8 cellular contexts compared by ENCODE assay signal in genomic region chr7:45025473-45025872, GRCh38. TPM values are rescaled to one million over a fixed set of nuclear protein-coding genes. Genes with fewer than 3 reads are reported as not detected.
DNase-seq lines count a peak whose midpoint lies in the region; ATAC-seq, FAIRE-seq and TF ChIP-seq lines count a peak whose summit lies in the region.
"Not testable (repeated sequence)": the region's sequence is repeated elsewhere in the genome, so short reads cannot be mapped to it uniquely, and the experiment has no call there.

No MANE protein-coding gene starts in this region.

- H3K79me1 ChIP-seq in H9 (ENCODE audit: insufficient read depth, low read depth, low read length, poor library complexity, severe bottlenecking): not testable (repeated sequence)

- BruUV-seq in GM12878 (replicated peaks; lab: Mats Ljungman, UMichigan): not testable (repeated sequence)

- peak overlapping the region; percentile 94 to 100 (median 99) for H3K4me2 ChIP-seq in BLaER1 treated with 17β-estradiol and CSF1 and Interleukin-3, amounts not matched to agents 10 nM and 100 nM
- not testable (repeated sequence) for H3K4me2 ChIP-seq in H9 (ENCODE audit: insufficient read depth, insufficient read length, low read length)
- H3K4me2 ChIP-seq in OCI-LY3 (ENCODE audit: low read length): peak overlapping the region; percentile 87
- H3K4me2 ChIP-seq in GM12878 (ENCODE audit: control insufficient read depth, insufficient read depth): peak overlapping the region; percentile 83
- peak overlapping the region; percentile 49 for H3K4me2 ChIP-seq in keratinocyte (ENCODE audit: control insufficient read depth, extremely low read depth, insufficient read depth, low read depth, low read length)

- H2BK15ac ChIP-seq in H9 (ENCODE audit: low read depth, low read length): not testable (repeated sequence)

- not testable (repeated sequence) for H2BK120ac ChIP-seq in H9 (ENCODE audit: low read depth, low read length, poor library complexity, severe bottlenecking)

- not testable (repeated sequence) for H2BK20ac ChIP-seq in H9 (ENCODE audit: low read depth, low read length, poor library complexity, severe bottlenecking)

- H3K36me3 Mint-ChIP-seq in H9 (ENCODE audit: insufficient read depth in 1 of 3, low read depth in 3 of 3): peaks cover 3 to 29% (median 23%) of the 10 kb centered on the region in 3 experiments
- H3K36me3 Mint-ChIP-seq in activated CD4-positive, alpha-beta T cell treated with anti-CD3 and anti-CD28 coated beads, Interleukin-2, amount 10 ng/mL, durations not matched to agents 24 days and 14 days (ENCODE audit: low read depth): peaks cover 40% of the 10 kb centered on the region
- peaks cover 41% of the 10 kb centered on the region for H3K36me3 Mint-ChIP-seq in activated T-helper 1 cell treated with anti-CD3 and anti-CD28 coated beads, Interleukin-12 subunit alpha, Interleukin-12 subunit beta, Interleukin-2, Interleukin-4 antibody, amounts not matched to agents 30 ng/mL and 10 ng/mL and 1 ng/mL, durations not matched to agents 14 hours and 24 hours and 36 hours (ENCODE audit: low read depth)

- not testable (repeated sequence) for H4K5ac ChIP-seq in H9 (ENCODE audit: insufficient read length, low read depth, low read length)

- H3T11ph ChIP-seq in H9 (ENCODE audit: low read length): not testable (repeated sequence)

- POLR2A ChIA-PET in GM12878 (lab: Charles Lee): interaction anchor here (0.6 to 12.6 kb wide), 10 partner anchors 14 to 677 kb away, joined by 3 to 177 read pairs (median 6); partner anchors contain the start of genes CCM2 and MYO1G

- RAD21 ChIA-PET in GM12878 (lab: Charles Lee; ENCODE audit: unreplicated experiment): interaction anchor here (0.9 to 7.8 kb wide), 5 partner anchors 13 to 52 kb away, joined by 3 to 66 read pairs (median 4); partner anchors contain the start of genes CCM2 and MYO1G

- in situ Hi-C loops in GM12878 (cut with MboI): not testable (repeated sequence)

- H2AFZ ChIP-seq in H9 (ENCODE audit: low read length); OCI-LY3 (ENCODE audit: low read depth, low read length); GM12878 (ENCODE audit: control insufficient read depth, low read depth, low read length); keratinocyte (ENCODE audit: control insufficient read depth, low read length): not testable (repeated sequence)

- not testable (repeated sequence) for TF ChIP-seq RAD21 in GM12878 (IDR thresholded peaks at IDR 0.05; ENCODE audit: insufficient read depth, low read depth, low read length)

- H3K79me2 ChIP-seq in H9 (ENCODE audit: insufficient read depth, low read length): not testable (repeated sequence)
- H3K79me2 ChIP-seq in OCI-LY3 (ENCODE audit: low read length) (peaks cover 20% of the 10 kb centered on the region), GM12878 (ENCODE audit: control insufficient read depth, insufficient read depth, low read length) (peaks cover 65% of the 10 kb centered on the region), keratinocyte (ENCODE audit: control insufficient read depth, insufficient read depth, low read length) (peaks cover 58% of the 10 kb centered on the region)

- FAIRE-seq in GM12878 (lab: Jason Lieb, UNC); keratinocyte (lab: Jason Lieb, UNC): not testable (repeated sequence)

- not testable (repeated sequence) for H3K56ac ChIP-seq in H9 (ENCODE audit: insufficient read length, low read depth, low read length)

- H3K9me1 ChIP-seq in keratinocyte (ENCODE audit: control insufficient read depth, extremely low read depth, insufficient read depth, low read length): not testable (repeated sequence)

- H3K36me3 ChIP-seq in BLaER1 treated with 17β-estradiol and CSF1 and Interleukin-3, amounts not matched to agents 10 nM and 100 nM: peaks cover 0 to 19% (median 10%) of the 10 kb centered on the region in 11 experiments; a peak in 9 of 22 replicates
- peaks cover 15% of the 10 kb centered on the region for H3K36me3 ChIP-seq in OCI-LY3 (replicated peaks; ENCODE audit: low read depth, low read length)
- H3K36me3 ChIP-seq in GM12878 (ENCODE audit: control insufficient read depth in 2 of 2, insufficient read depth in 2 of 2, low read length in 1 of 2); keratinocyte (ENCODE audit: control insufficient read depth in 2 of 2, extremely low read depth in 1 of 2, insufficient read depth in 2 of 2, low read length in 2 of 2); neutrophil: not testable (repeated sequence)

- not testable (repeated sequence) for H3K27me3 Mint-ChIP-seq in H9 (ENCODE audit: low read depth); activated CD4-positive, alpha-beta T cell treated with anti-CD3 and anti-CD28 coated beads, Interleukin-2, amount 10 ng/mL, durations not matched to agents 24 days and 14 days; activated T-helper 1 cell treated with anti-CD3 and anti-CD28 coated beads, Interleukin-12 subunit alpha, Interleukin-12 subunit beta, Interleukin-2, Interleukin-4 antibody, amounts not matched to agents 30 ng/mL and 10 ng/mL and 1 ng/mL, durations not matched to agents 14 hours and 24 hours and 36 hours (ENCODE audit: insufficient read depth)

- ATAC-seq in GM12878: not testable (repeated sequence)

- SMC1A ChIA-PET in GM12878 (lab: Charles Lee; ENCODE audit: uncharacterized antibody, unreplicated experiment): interaction anchor here (1.0 to 5.9 kb wide), 5 partner anchors 11 to 42 kb away, joined by 3 to 76 read pairs (median 6); partner anchors contain the start of gene CCM2

- H3K9me3 Mint-ChIP-seq in H9; activated CD4-positive, alpha-beta T cell treated with anti-CD3 and anti-CD28 coated beads, Interleukin-2, amount 10 ng/mL, durations not matched to agents 24 days and 14 days; activated T-helper 1 cell treated with anti-CD3 and anti-CD28 coated beads, Interleukin-12 subunit alpha, Interleukin-12 subunit beta, Interleukin-2, Interleukin-4 antibody, amounts not matched to agents 30 ng/mL and 10 ng/mL and 1 ng/mL, durations not matched to agents 14 hours and 24 hours and 36 hours: not testable (repeated sequence)

- not testable (repeated sequence) for DNase-seq in H9; activated CD4-positive, alpha-beta T cell treated with anti-CD3 and anti-CD28 coated beads, Interleukin-2, amount 10 ng/mL, durations not matched to agents 24 days and 14 days; activated T-helper 1 cell treated with anti-CD3 and anti-CD28 coated beads, Interleukin-12 subunit alpha, Interleukin-12 subunit beta, Interleukin-2, Interleukin-4 antibody, amounts not matched to agents 30 ng/mL and 10 ng/mL and 1 ng/mL, durations not matched to agents 14 hours and 24 hours and 36 hours (ENCODE audit: low spot score); GM12878 (ENCODE audit: low read depth, low spot score); keratinocyte (ENCODE audit: low read depth, low spot score)

- peak overlapping the region; percentile 43 to 98 (median 92); a peak in 20 of 22 replicates for H3K27ac ChIP-seq in BLaER1 treated with 17β-estradiol and CSF1 and Interleukin-3, amounts not matched to agents 10 nM and 100 nM
- not testable (repeated sequence) for H3K27ac ChIP-seq in H9 (ENCODE audit: insufficient read length, low read depth, low read length); OCI-LY3 (ENCODE audit: low read length); keratinocyte (ENCODE audit: control insufficient read depth, insufficient read depth, low read length)
- H3K27ac ChIP-seq in GM12878 (ENCODE audit: control insufficient read depth, insufficient read depth): peak overlapping the region; percentile 98
- peak overlapping the region; percentile 96 for H3K27ac ChIP-seq in neutrophil

- not testable (repeated sequence) for H3K27me3 ChIP-seq in BLaER1 treated with 17β-estradiol and CSF1 and Interleukin-3, amounts not matched to agents 10 nM and 100 nM; H9 (ENCODE audit: insufficient read depth, low read length); OCI-LY3 (ENCODE audit: low read depth, low read length); GM12878 (replicated peaks in 1 of 2; ENCODE audit: control insufficient read depth in 2 of 2, insufficient read depth in 2 of 2, low read length in 1 of 2); keratinocyte (ENCODE audit: control insufficient read depth, extremely low read depth, insufficient read depth, low read length); neutrophil

- no CpG with 5 or more reads among the region's 12 CpGs for WGBS in H9 (ENCODE audit: extremely low coverage, insufficient read length, low lambda C conversion rate)
- WGBS in GM12878 (ENCODE audit: insufficient coverage, insufficient replicate concordance, low lambda C conversion rate, missing lambda C conversion rate): 83% methylated on average over 12 of the region's 12 CpGs

- H3K4me1 ChIP-seq in BLaER1 treated with 17β-estradiol and CSF1 and Interleukin-3, amounts not matched to agents 10 nM and 100 nM: peaks cover 70 to 90% (median 78%) of the 10 kb centered on the region in 10 experiments
- H3K4me1 ChIP-seq in H9 (ENCODE audit: insufficient read depth, low read length): not testable (repeated sequence)
- H3K4me1 ChIP-seq in OCI-LY3 (ENCODE audit: low read length): peaks cover 33% of the 10 kb centered on the region
- peaks cover 43% of the 10 kb centered on the region for H3K4me1 ChIP-seq in GM12878 (ENCODE audit: control insufficient read depth, insufficient read depth, low read length)
- H3K4me1 ChIP-seq in keratinocyte (ENCODE audit: control insufficient read depth, extremely low read depth, insufficient read depth, low read length): peaks cover 51% of the 10 kb centered on the region
- H3K4me1 ChIP-seq in neutrophil (ENCODE audit: control insufficient read depth in 1 of 2, insufficient read depth in 1 of 2, low read depth in 1 of 2, low read length in 1 of 2): peaks cover 32 to 48% of the 10 kb centered on the region in 2 experiments

- H2AK5ac ChIP-seq in H9 (ENCODE audit: insufficient read length, low read length): not testable (repeated sequence)

- peak overlapping the region in 2 of 3 experiments; percentile 19 to 34; a peak in 1 of 7 replicates for H3K27ac Mint-ChIP-seq in H9
- H3K27ac Mint-ChIP-seq in activated CD4-positive, alpha-beta T cell treated with anti-CD3 and anti-CD28 coated beads, Interleukin-2, amount 10 ng/mL, durations not matched to agents 24 days and 14 days: peak overlapping the region; percentile 83
- H3K27ac Mint-ChIP-seq in activated T-helper 1 cell treated with anti-CD3 and anti-CD28 coated beads, Interleukin-12 subunit alpha, Interleukin-12 subunit beta, Interleukin-2, Interleukin-4 antibody, amounts not matched to agents 30 ng/mL and 10 ng/mL and 1 ng/mL, durations not matched to agents 14 hours and 24 hours and 36 hours: peak overlapping the region; percentile 91

- H2BK12ac ChIP-seq in H9 (ENCODE audit: insufficient read length, low read depth, low read length): not testable (repeated sequence)

- not testable (repeated sequence) for TF ChIP-seq CTCF in H9 (conservative IDR thresholded peaks at IDR 0.05); OCI-LY3 (IDR thresholded peaks at IDR 0.05; ENCODE audit: low read depth, low read length); GM12878 (IDR thresholded peaks at IDR 0.05 in 2 of 3, conservative IDR thresholded peaks at IDR 0.05 in 1 of 3; ENCODE audit: control insufficient read depth in 2 of 3, extremely low read depth in 1 of 3, insufficient read depth in 1 of 3, low read depth in 3 of 3, low read length in 3 of 3); keratinocyte (optimal IDR thresholded peaks at IDR 0.05 in 1 of 3, IDR thresholded peaks at IDR 0.05 in 1 of 3, conservative IDR thresholded peaks at IDR 0.05 in 1 of 3; ENCODE audit: extremely low read depth in 1 of 3, insufficient read depth in 2 of 3, low read length in 3 of 3); neutrophil (IDR thresholded peaks at IDR 0.05)

- CTCF ChIA-PET in GM12878 (lab: Yijun Ruan, JAX): interaction anchor here (0.8 to 3.1 kb wide), 4 partner anchors 10 to 52 kb away, joined by 3 to 19 read pairs (median 4); no protein-coding TSS in a partner anchor

- dilution Hi-C loops in keratinocyte (cut with MboI; ENCODE audit: extremely low pct_ligation_motif_present, low sequenced_read_pairs): not testable (repeated sequence)

- H4K8ac ChIP-seq in H9 (replicated peaks; ENCODE audit: insufficient read length, low read depth, low read length): not testable (repeated sequence)

- H4K20me1 ChIP-seq in BLaER1 treated with 17β-estradiol and CSF1 and Interleukin-3, amounts not matched to agents 10 nM and 100 nM: peaks cover 0 to 60% (median 18%) of the 10 kb centered on the region in 11 experiments; a peak in 13 of 22 replicates
- not testable (repeated sequence) for H4K20me1 ChIP-seq in H9 (ENCODE audit: control insufficient read depth, insufficient read depth, insufficient read length); GM12878 (ENCODE audit: control insufficient read depth, insufficient read depth); keratinocyte (ENCODE audit: control insufficient read depth, extremely low read depth, insufficient read depth, low read length)
- peaks cover 14% of the 10 kb centered on the region; the same call in 1 of the 2 replicates for H4K20me1 ChIP-seq in OCI-LY3 (ENCODE audit: insufficient read depth, low read length)

- H3K23me2 ChIP-seq in H9 (ENCODE audit: insufficient read length, low read depth, low read length, poor library complexity, severe bottlenecking): not testable (repeated sequence)

- not testable (repeated sequence) for H4K91ac ChIP-seq in H9 (ENCODE audit: insufficient read length, low read depth, low read length)

- not testable (repeated sequence) for H3K4me1 Mint-ChIP-seq in H9
- peaks cover 71% of the 10 kb centered on the region for H3K4me1 Mint-ChIP-seq in activated CD4-positive, alpha-beta T cell treated with anti-CD3 and anti-CD28 coated beads, Interleukin-2, amount 10 ng/mL, durations not matched to agents 24 days and 14 days
- peaks cover 79% of the 10 kb centered on the region for H3K4me1 Mint-ChIP-seq in activated T-helper 1 cell treated with anti-CD3 and anti-CD28 coated beads, Interleukin-12 subunit alpha, Interleukin-12 subunit beta, Interleukin-2, Interleukin-4 antibody, amounts not matched to agents 30 ng/mL and 10 ng/mL and 1 ng/mL, durations not matched to agents 14 hours and 24 hours and 36 hours (ENCODE audit: low read depth)

- H3K4ac ChIP-seq in H9 (ENCODE audit: low read depth, low read length): not testable (repeated sequence)

- H3K18ac ChIP-seq in H9 (ENCODE audit: insufficient read length, low read depth, low read length): not testable (repeated sequence)

- peak overlapping the region in 8 of 11 experiments; percentile 20 to 87 (median 46); a peak in 9 of 22 replicates for H3K9ac ChIP-seq in BLaER1 treated with 17β-estradiol and CSF1 and Interleukin-3, amounts not matched to agents 10 nM and 100 nM
- H3K9ac ChIP-seq in H9 (ENCODE audit: extremely low read depth, insufficient read length, low read length); OCI-LY3 (ENCODE audit: low read length); keratinocyte (ENCODE audit: control insufficient read depth, extremely low read depth, insufficient read depth, low read length): not testable (repeated sequence)
- peak overlapping the region; percentile 46 for H3K9ac ChIP-seq in GM12878 (ENCODE audit: control insufficient read depth, insufficient read depth, low read length)

- H3K23ac ChIP-seq in H9 (ENCODE audit: insufficient read length, low read depth, low read length): not testable (repeated sequence)

- H2BK5ac ChIP-seq in H9 (ENCODE audit: insufficient read length, low read length): not testable (repeated sequence)

- H3K4me3 ChIP-seq in BLaER1 treated with 17β-estradiol and CSF1 and Interleukin-3, amounts not matched to agents 10 nM and 100 nM; OCI-LY3 (ENCODE audit: low read length); GM12878; keratinocyte (ENCODE audit: control insufficient read depth in 2 of 3, extremely low read depth in 1 of 3, insufficient read depth in 2 of 3, low read depth in 1 of 3, low read length in 3 of 3); neutrophil (ENCODE audit: low read depth in 1 of 2, low read length in 1 of 2): not testable (repeated sequence)

- intact Hi-C loops in activated CD4-positive, alpha-beta T cell treated with anti-CD3 and anti-CD28 coated beads, Interleukin-2, amount 10 ng/mL, durations not matched to agents 24 days and 14 days (cut with micrococcal nuclease): loop anchor here (5.0 kb wide), 2 partner anchors 143 to 172 kb away; no protein-coding TSS in a partner anchor
- intact Hi-C loops in activated T-helper 1 cell treated with anti-CD3 and anti-CD28 coated beads, Interleukin-12 subunit alpha, Interleukin-12 subunit beta, Interleukin-2, Interleukin-4 antibody, amounts not matched to agents 30 ng/mL and 10 ng/mL and 1 ng/mL, durations not matched to agents 14 hours and 24 hours and 36 hours (cut with micrococcal nuclease): not testable (repeated sequence)
- intact Hi-C loops in GM12878 (cut with micrococcal nuclease; ENCODE audit: unreplicated experiment): loop anchor here (5.0 to 10.0 kb wide), 2 partner anchors 87 to 391 kb away; partner anchors contain the start of gene TBRG4

- H3K9me3 ChIP-seq in BLaER1 treated with 17β-estradiol and CSF1 and Interleukin-3, amounts not matched to agents 10 nM and 100 nM (replicated peaks in 1 of 11): peaks cover 0 to 21% (median 8%) of the 10 kb centered on the region in 11 experiments; a peak in 16 of 22 replicates
- not testable (repeated sequence) for H3K9me3 ChIP-seq in H9 (ENCODE audit: control insufficient read depth, low read depth, low read length); OCI-LY3 (ENCODE audit: insufficient read depth, low read length); GM12878 (replicated peaks; ENCODE audit: control insufficient read depth, insufficient read depth, low read length); keratinocyte (ENCODE audit: control insufficient read depth, low read depth, low read length); neutrophil

- not testable (repeated sequence) for TF ChIP-seq POLR2A in GM12878 (IDR thresholded peaks at IDR 0.05; ENCODE audit: low read depth, low read length)

- H3K4me3 Mint-ChIP-seq in H9: not testable (repeated sequence)
- H3K4me3 Mint-ChIP-seq in activated CD4-positive, alpha-beta T cell treated with anti-CD3 and anti-CD28 coated beads, Interleukin-2, amount 10 ng/mL, durations not matched to agents 24 days and 14 days: peak overlapping the region; percentile 51
- peak overlapping the region; percentile 50 for H3K4me3 Mint-ChIP-seq in activated T-helper 1 cell treated with anti-CD3 and anti-CD28 coated beads, Interleukin-12 subunit alpha, Interleukin-12 subunit beta, Interleukin-2, Interleukin-4 antibody, amounts not matched to agents 30 ng/mL and 10 ng/mL and 1 ng/mL, durations not matched to agents 14 hours and 24 hours and 36 hours

- not testable (repeated sequence) for TF ChIP-seq EP300 in GM12878 (IDR thresholded peaks at IDR 0.05; ENCODE audit: borderline replicate concordance in 1 of 2, control insufficient read depth in 1 of 2, low read depth in 2 of 2, low read length in 2 of 2)

- not testable (repeated sequence) for H3K14ac ChIP-seq in H9 (ENCODE audit: insufficient read depth, low read length)

RNA-seq across cellular contexts. Expression of gene CCM2, which starts 25.5 kb away (rescaled TPM):
- total RNA-seq in H9 (2021) (30.4 and 30.5 TPM in 2 replicates), GM12878 (2014; rRNA removed) (71.6 and 74.7 TPM in 2 replicates), GM12878 (2014; rRNA removed; fragmentation: Illumina TruSeq; extraction: Trizol) (34.3 and 35.6 TPM in 2 replicates), GM12878 (2021) (61.2 and 61.6 TPM in 2 replicates)
- 59.2 and 63.1 TPM in 2 replicates for total RNA-seq in activated CD4-positive, alpha-beta T cell treated with anti-CD3 and anti-CD28 coated beads, Interleukin-2, amount 10 ng/mL, durations not matched to agents 24 days and 14 days
- 59.2 and 65.5 TPM in 2 replicates for total RNA-seq in activated T-helper 1 cell treated with anti-CD3 and anti-CD28 coated beads, Interleukin-12 subunit alpha, Interleukin-12 subunit beta, Interleukin-2, Interleukin-4 antibody, amounts not matched to agents 30 ng/mL and 10 ng/mL and 1 ng/mL, durations not matched to agents 14 hours and 24 hours and 36 hours
- total RNA-seq in GM12878 (2013; cell fraction: nucleolus; rRNA removed): 36.2 and 40.0 TPM in 2 replicates
- 25.8 TPM for polyA plus RNA-seq in GM12878 (2011; ENCODE audit: low read depth)
- polyA plus RNA-seq in GM12878 (2011; rRNA removed) (22.5 and 30.2 TPM in 2 replicates), GM12878 (2014; fragmentation: Illumina TruSeq; extraction: Trizol) (19.1 and 36.2 TPM in 2 replicates), GM12878 (2014; fragmentation: Nextera tagmentation; extraction: Ambion mirVana) (1 to 10 TPM in 1 of 2 experiments, under 1 TPM in 1; 1.00 to 4.1 TPM), GM12878 (2014; rRNA removed) (70.8 and 73.7 TPM in 2 replicates), GM12878 (2016; fragmentation: Nextera tagmentation; extraction: Ambion mirVana) (10 to 100 TPM; 75.2 to 82.3 TPM), keratinocyte (44.8 to 70.0 TPM (median 57.5 TPM) in 3 replicates)
- 45.3 and 56.3 TPM in 2 replicates for polyA plus RNA-seq in GM12878 (2011; cell fraction: cytosol; rRNA removed)
- 67.7 and 71.7 TPM in 2 replicates for polyA plus RNA-seq in GM12878 (2011; cell fraction: nucleus; rRNA removed)
- 51.5 and 60.9 TPM in 2 replicates for polyA plus RNA-seq in GM12878 (2012)
- polyA minus RNA-seq in GM12878 (2011; rRNA and poly(A)+ RNA removed): 31.6 and 47.1 TPM in 2 replicates
- polyA minus RNA-seq in GM12878 (2011; cell fraction: cytosol; rRNA and poly(A)+ RNA removed): 18.2 and 29.1 TPM in 2 replicates
- polyA minus RNA-seq in GM12878 (2011; cell fraction: nucleus; rRNA and poly(A)+ RNA removed): 15.1 and 19.7 TPM in 2 replicates
- polyA plus RNA-seq in keratinocyte (2011; ENCODE audit: low read depth): 31.5 TPM
- polyA plus RNA-seq in keratinocyte (2011; cell fraction: cytosol; rRNA removed): 58.8 and 93.0 TPM in 2 replicates
- 62.5 and 88.4 TPM in 2 replicates for polyA plus RNA-seq in keratinocyte (2011; cell fraction: nucleus; rRNA removed)
- polyA plus RNA-seq in keratinocyte (2012; ENCODE audit: low replicate concordance): 31.8 and 69.4 TPM in 2 replicates
- polyA minus RNA-seq in keratinocyte: 60.1 to 222 TPM (median 81.8 TPM) in 3 replicates
- 93.0 TPM for polyA minus RNA-seq in keratinocyte (2011; cell fraction: cytosol; rRNA and poly(A)+ RNA removed)
- polyA minus RNA-seq in keratinocyte (2011; cell fraction: nucleus; rRNA and poly(A)+ RNA removed): 33.3 and 46.5 TPM in 2 replicates

RNA-seq across cellular contexts. Expression of gene MYO1G, which starts 46.7 kb away (rescaled TPM):
- total RNA-seq in H9 (2021) (0.55 and 0.57 TPM in 2 replicates), GM12878 (2014; rRNA removed) (154 and 176 TPM in 2 replicates), GM12878 (2014; rRNA removed; fragmentation: Illumina TruSeq; extraction: Trizol) (63.7 and 66.1 TPM in 2 replicates), GM12878 (2021) (224 and 232 TPM in 2 replicates)
- total RNA-seq in activated CD4-positive, alpha-beta T cell treated with anti-CD3 and anti-CD28 coated beads, Interleukin-2, amount 10 ng/mL, durations not matched to agents 24 days and 14 days: 283 and 290 TPM in 2 replicates
- total RNA-seq in activated T-helper 1 cell treated with anti-CD3 and anti-CD28 coated beads, Interleukin-12 subunit alpha, Interleukin-12 subunit beta, Interleukin-2, Interleukin-4 antibody, amounts not matched to agents 30 ng/mL and 10 ng/mL and 1 ng/mL, durations not matched to agents 14 hours and 24 hours and 36 hours: 252 and 258 TPM in 2 replicates
- total RNA-seq in GM12878 (2013; cell fraction: nucleolus; rRNA removed): 406 and 444 TPM in 2 replicates
- 91.4 TPM for polyA plus RNA-seq in GM12878 (2011; ENCODE audit: low read depth)
- polyA plus RNA-seq in GM12878 (2011; rRNA removed) (54.3 and 118 TPM in 2 replicates), GM12878 (2014; fragmentation: Illumina TruSeq; extraction: Trizol) (36.1 and 77.2 TPM in 2 replicates), GM12878 (2014; fragmentation: Nextera tagmentation; extraction: Ambion mirVana) (1 to 10 TPM; 1.8 to 3.3 TPM), GM12878 (2014; rRNA removed) (150 and 184 TPM in 2 replicates), GM12878 (2016; fragmentation: Nextera tagmentation; extraction: Ambion mirVana) (100 to 1,000 TPM; 185 to 216 TPM), keratinocyte (0.02 to 0.13 TPM (median 0.03 TPM) in 3 replicates)
- 111 and 152 TPM in 2 replicates for polyA plus RNA-seq in GM12878 (2011; cell fraction: cytosol; rRNA removed)
- polyA plus RNA-seq in GM12878 (2011; cell fraction: nucleus; rRNA removed): 518 and 587 TPM in 2 replicates
- polyA plus RNA-seq in GM12878 (2012): 195 and 215 TPM in 2 replicates
- 230 and 324 TPM in 2 replicates for polyA minus RNA-seq in GM12878 (2011; rRNA and poly(A)+ RNA removed)
- 97.1 and 110 TPM in 2 replicates for polyA minus RNA-seq in GM12878 (2011; cell fraction: cytosol; rRNA and poly(A)+ RNA removed)
- polyA minus RNA-seq in GM12878 (2011; cell fraction: nucleus; rRNA and poly(A)+ RNA removed): 238 and 294 TPM in 2 replicates
- polyA plus RNA-seq in keratinocyte (2011; ENCODE audit: low read depth): 0.20 TPM
- polyA plus RNA-seq in keratinocyte (2011; cell fraction: cytosol; rRNA removed): not detected in 2 replicates
- polyA plus RNA-seq in keratinocyte (2011; cell fraction: nucleus; rRNA removed): 0.09 and 0.12 TPM in 2 replicates
- polyA plus RNA-seq in keratinocyte (2012; ENCODE audit: low replicate concordance): 0.03 and 0.14 TPM in 2 replicates
- 0.13 to 0.26 TPM in 2 of 3 replicates, not detected in the other for polyA minus RNA-seq in keratinocyte
- 1.2 TPM for polyA minus RNA-seq in keratinocyte (2011; cell fraction: cytosol; rRNA and poly(A)+ RNA removed)
- polyA minus RNA-seq in keratinocyte (2011; cell fraction: nucleus; rRNA and poly(A)+ RNA removed): 0.54 and 0.63 TPM in 2 replicates

Comparison
In these comparisons a context has a peak if more than half of its experiments do, and no peak if none do; other contexts are left out.
1. H3K27ac Mint-ChIP-seq: peak in every context shown above with its lines; median percentile 91 in activated T-helper 1 cell treated with anti-CD3 and anti-CD28 coated beads, Interleukin-12 subunit alpha, Interleukin-12 subunit beta, Interleukin-2, Interleukin-4 antibody, amounts not matched to agents 30 ng/mL and 10 ng/mL and 1 ng/mL, durations not matched to agents 14 hours and 24 hours and 36 hours; 83 in activated CD4-positive, alpha-beta T cell treated with anti-CD3 and anti-CD28 coated beads, Interleukin-2, amount 10 ng/mL, durations not matched to agents 24 days and 14 days; 26 in H9.
2. RNA of gene MYO1G, which starts 46.7 kb away (total RNA-seq): 283 to 290 TPM in activated CD4-positive, alpha-beta T cell treated with anti-CD3 and anti-CD28 coated beads, Interleukin-2, amount 10 ng/mL, durations not matched to agents 24 days and 14 days, 252 to 258 TPM in activated T-helper 1 cell treated with anti-CD3 and anti-CD28 coated beads, Interleukin-12 subunit alpha, Interleukin-12 subunit beta, Interleukin-2, Interleukin-4 antibody, amounts not matched to agents 30 ng/mL and 10 ng/mL and 1 ng/mL, durations not matched to agents 14 hours and 24 hours and 36 hours and 63.7 to 444 TPM in GM12878; 0.55 to 0.57 TPM in H9; every median in the first group is over 10 times any median in the second.